14 cellular contexts compared by ENCODE assay signal in the genomic region with DNA sequence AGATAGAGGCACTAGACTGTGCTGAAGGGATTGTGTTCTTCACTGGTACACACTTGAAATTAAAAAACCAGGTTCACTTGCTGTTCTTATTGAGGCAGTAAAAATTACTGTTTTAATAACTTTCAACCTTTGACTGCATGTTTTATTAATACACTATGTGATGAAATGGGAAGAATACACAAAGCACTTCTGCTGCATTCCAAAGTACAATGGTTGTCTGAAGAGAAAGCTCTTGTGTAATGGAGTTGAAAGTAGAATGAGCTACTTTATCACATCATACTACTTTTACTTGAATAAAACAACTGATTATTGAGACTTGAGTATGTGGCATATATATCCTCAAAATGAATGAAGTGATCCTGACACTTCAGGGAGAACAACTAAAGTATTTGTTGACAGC. TPM values are rescaled to one million over a fixed set of nuclear protein-coding genes. Genes with fewer than 3 reads are reported as not detected.
DNase-seq lines count a peak whose midpoint lies in the region; ATAC-seq lines count a peak whose summit lies in the region.
"Had no signal": no experiment of that assay in that cellular context is flagged by ENCODE, and none has a peak within 500 bp of the region (broad histone marks: within the 10 kb centered on the region; RNA-seq: fewer than 3 reads in every experiment).

No MANE protein-coding gene starts in this region.

- intact Hi-C loops in right cardiac atrium (cut with DNase I) = no loop called here

- peak overlapping the region; percentile 17 for H3K27ac Mint-ChIP-seq in activated naive CD8-positive, alpha-beta T cell
- H3K27ac Mint-ChIP-seq in activated naive CD8-positive, alpha-beta T cell treated with anti-CD3 and anti-CD28 coated beads for 36 hours = no peak overlapping the region
- H3K27ac Mint-ChIP-seq: HFFc6 had no signal

- H3K27ac ChIP-seq in right cardiac atrium (ENCODE audit: low read length) = no peak overlapping the region
- H3K27ac ChIP-seq: C4-2B had no signal

- H3K9me3 ChIP-seq in right cardiac atrium (ENCODE audit: control insufficient read depth, low read length) = no peaks in the 10 kb centered on the region
- H3K9me3 ChIP-seq: BE2C had no signal

- H3K36me3 Mint-ChIP-seq in activated naive CD8-positive, alpha-beta T cell = peaks cover 40% of the 10 kb centered on the region
- H3K36me3 Mint-ChIP-seq in activated naive CD8-positive, alpha-beta T cell treated with anti-CD3 and anti-CD28 coated beads for 36 hours = peaks cover 84% of the 10 kb centered on the region

- no peak overlapping the region for H3K4me3 Mint-ChIP-seq in activated naive CD8-positive, alpha-beta T cell
- H3K4me3 Mint-ChIP-seq in activated naive CD8-positive, alpha-beta T cell treated with anti-CD3 and anti-CD28 coated beads for 36 hours = no peak overlapping the region
- H3K4me3 Mint-ChIP-seq: HFFc6 had no signal

- peaks cover 1% of the 10 kb centered on the region for H3K4me1 ChIP-seq in right cardiac atrium (ENCODE audit: control insufficient read depth, insufficient read depth, low read length)
- H3K4me1 ChIP-seq: BE2C had no signal

- no peak overlapping the region for H3K4me3 ChIP-seq in right cardiac atrium (ENCODE audit: low read length)

- peaks cover 69% of the 10 kb centered on the region for H3K4me1 Mint-ChIP-seq in activated naive CD8-positive, alpha-beta T cell (ENCODE audit: low read depth)
- peaks cover 53% of the 10 kb centered on the region for H3K4me1 Mint-ChIP-seq in activated naive CD8-positive, alpha-beta T cell treated with anti-CD3 and anti-CD28 coated beads for 36 hours

- H3K9me3 Mint-ChIP-seq in activated naive CD8-positive, alpha-beta T cell (ENCODE audit: low read depth) = peaks cover 3% of the 10 kb centered on the region
- peaks cover 23% of the 10 kb centered on the region for H3K9me3 Mint-ChIP-seq in activated naive CD8-positive, alpha-beta T cell treated with anti-CD3 and anti-CD28 coated beads for 36 hours
- H3K9me3 Mint-ChIP-seq: HFFc6 had no signal

- no peaks in the 10 kb centered on the region for H3K27me3 ChIP-seq in right cardiac atrium (ENCODE audit: control insufficient read depth, insufficient read depth)
- H3K27me3 ChIP-seq: BE2C had no signal

- DNase-seq in activated naive CD8-positive, alpha-beta T cell treated with anti-CD3 and anti-CD28 coated beads for 36 hours = no peak
- DNase-seq in amniotic epithelial cell (ENCODE audit: low read depth) = peak; percentile 21
- peak; percentile 35 for DNase-seq in fibroblast of gingiva (ENCODE audit: low read depth)
- DNase-seq in activated CD4-positive, CD25-positive, alpha-beta regulatory T cell treated with anti-CD3 and anti-CD28 coated beads, Interleukin-2, amount 50 U/mL, for 72 hours = no peak
- no peak for DNase-seq in right cardiac atrium
- DNase-seq: BE2C, DMS53, GF-D8, HCEC 1CT, HFFc6, IMR-90 had no signal

- ATAC-seq in HG03039 (IDR thresholded peaks at IDR 0.05; ENCODE audit: unreplicated experiment) = no peak
- ATAC-seq in right cardiac atrium = no peak

- no peaks in the 10 kb centered on the region for H3K27me3 Mint-ChIP-seq in activated naive CD8-positive, alpha-beta T cell
- no peaks in the 10 kb centered on the region for H3K27me3 Mint-ChIP-seq in activated naive CD8-positive, alpha-beta T cell treated with anti-CD3 and anti-CD28 coated beads for 36 hours

RNA-seq across cellular contexts. Expression of gene LRRC8C, which starts 49.7 kb away (rescaled TPM):
- total RNA-seq in activated naive CD8-positive, alpha-beta T cell treated with anti-CD3 and anti-CD28 coated beads for 36 hours = 10 to 100 TPM; 31.7 to 32.3 TPM
- 10 to 100 TPM in 1 of 4 donors, 1 to 10 TPM in 3; 5.9 to 10.6 (median 6.9) TPM for total RNA-seq in right cardiac atrium
- polyA plus RNA-seq in right cardiac atrium = 3.6 TPM

Comparison
In these comparisons a context has a peak if more than half of its experiments do, and no peak if none do; other contexts are left out.
1. DNase-seq: peak in amniotic epithelial cell (single experiment) and fibroblast of gingiva (single experiment); none in activated naive CD8-positive, alpha-beta T cell treated with anti-CD3 and anti-CD28 coated beads for 36 hours (single experiment), activated CD4-positive, CD25-positive, alpha-beta regulatory T cell treated with anti-CD3 and anti-CD28 coated beads, Interleukin-2, amount 50 U/mL, for 72 hours (single experiment) and right cardiac atrium (0 of 3).